In the genomic region with DNA sequence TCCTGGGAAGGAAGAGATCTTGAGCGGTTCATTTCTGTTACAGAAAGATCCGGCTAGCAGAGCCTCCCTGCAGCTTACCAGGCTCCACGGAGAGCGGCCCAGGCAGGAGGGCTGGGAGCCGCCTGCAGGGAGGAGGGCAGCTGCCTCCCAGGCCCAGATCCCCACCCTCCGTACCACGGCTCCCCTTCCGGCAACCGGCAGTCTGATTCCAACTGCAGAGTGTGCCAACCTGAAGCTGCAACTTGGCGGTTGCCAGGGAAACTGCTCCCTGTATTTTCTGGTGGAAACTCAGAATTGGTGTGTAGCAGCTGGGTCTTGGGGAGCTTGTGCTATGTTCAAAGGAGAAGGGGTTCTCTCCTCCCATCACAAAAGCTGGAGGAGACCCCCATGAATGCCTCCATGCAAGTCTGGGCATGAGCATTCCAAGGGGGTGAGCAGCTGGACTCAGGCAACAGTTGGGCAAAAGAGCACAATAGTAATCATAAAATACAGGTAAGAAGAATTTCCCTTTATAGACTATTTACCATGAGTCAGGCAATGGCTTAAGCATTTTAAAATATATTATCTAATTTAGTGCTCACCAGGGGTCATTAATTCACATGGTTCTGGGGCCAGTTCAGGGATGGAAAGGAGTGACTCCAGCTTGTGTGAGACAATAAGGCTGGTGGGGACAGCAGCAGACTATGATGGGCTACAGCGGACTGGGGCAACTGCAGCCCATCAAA, we compare ENCODE assay signal across 30 cellular contexts. TPM values are rescaled to one million over a fixed set of nuclear protein-coding genes. Genes with fewer than 3 reads are reported as not detected.
A peak's percentile ranks its signal among the peaks of the same experiment; 100 is the strongest.
DNase-seq lines count a peak whose midpoint lies in the region; ATAC-seq and TF ChIP-seq lines count a peak whose summit lies in the region.
"Had no signal": no experiment of that assay in that cellular context is flagged by ENCODE, and none has a peak within 500 bp of the region (broad histone marks: within the 10 kb centered on the region; RNA-seq: fewer than 3 reads in every experiment).

No MANE protein-coding gene starts in this region.

- H3K9me3 Mint-ChIP-seq in GM23338 = no peaks in the 10 kb centered on the region
- H3K9me3 Mint-ChIP-seq: T-helper 2 cell treated with Interferon-gamma antibody and Interleukin-4, amounts not matched to agents 5 μg/mL and 100 μg/mL, for 36 hours had no signal

- no peaks in the 10 kb centered on the region for H3K9me2 ChIP-seq in GM23338 (ENCODE audit: insufficient read depth)

- H3K27me3 Mint-ChIP-seq in GM23338 (ENCODE audit: insufficient read depth, low read depth, poor library complexity) = peaks cover 2% of the 10 kb centered on the region

- no peak overlapping the region for H3K4me2 ChIP-seq in GM23338
- H3K4me2 ChIP-seq: KMS-11 had no signal

- H3K36me3 Mint-ChIP-seq in GM23338 (ENCODE audit: low read depth) = no peaks in the 10 kb centered on the region

- no peak overlapping the region for H3K27ac Mint-ChIP-seq in GM23338
- H3K27ac Mint-ChIP-seq: activated CD4-positive, alpha-beta T cell treated with anti-CD3 and anti-CD28 coated beads for 36 hours; T-helper 2 cell treated with Interferon-gamma antibody and Interleukin-4, amounts not matched to agents 5 μg/mL and 100 μg/mL, for 36 hours had no signal

- H3K79me2 ChIP-seq in GM23338 (replicated peaks; ENCODE audit: insufficient read depth) = no peaks in the 10 kb centered on the region

- H3F3A ChIP-seq in GM23338 (replicated peaks; ENCODE audit: low read depth) = no peaks in the 10 kb centered on the region

- H3K4me3 ChIP-seq in GM23338 = no peak overlapping the region
- H3K4me3 ChIP-seq: stomach, transverse colon had no signal

- intact Hi-C loops in head of caudate nucleus (cut with DNase I) = no loop called here

- no peak for TF ChIP-seq CTCF in GM23338 (conservative IDR thresholded peaks at IDR 0.05; ENCODE audit: low read depth in 2 of 2)

- peak; percentile 50; the same call in 2 of the 3 replicates for ATAC-seq in GM23338
- ATAC-seq in HG03342 (IDR thresholded peaks at IDR 0.05; ENCODE audit: unreplicated experiment) = no peak
- ATAC-seq: activated CD4-positive, alpha-beta T cell treated with anti-CD3 and anti-CD28 coated beads for 36 hours; left colon; PC-3 had no signal

- H2AFZ ChIP-seq in GM23338 = peak overlapping the region; percentile 72

- H3K27me3 ChIP-seq in GM23338 (ENCODE audit: insufficient read depth) = no peaks in the 10 kb centered on the region
- H3K27me3 ChIP-seq: transverse colon had no signal

- peaks cover 13% of the 10 kb centered on the region for H3K4me1 ChIP-seq in GM23338 (ENCODE audit: insufficient read depth)
- H3K4me1 ChIP-seq: transverse colon had no signal

- DNase-seq in GM23338 (ENCODE audit: low spot score) (no peak), NCI-H2227 treated with DMSO at 0.1 percent for 48 hours (lab: John Stamatoyannopoulos, UW) (peak; percentile 36), head of caudate nucleus (peak in 40 of 42 donors; percentile 36 to 89 (median 65)), putamen (ENCODE audit: low spot score) (peak; percentile 15), SK-N-DZ (ENCODE audit: low spot score) (no peak), mucosa of gallbladder (ENCODE audit: low spot score) (no peak)
- DNase-seq: ACHN; activated CD4-positive, alpha-beta T cell treated with anti-CD3 and anti-CD28 coated beads for 36 hours; activated gamma-delta T cell treated with Interleukin-2 at 50 U/mL for 16 hours; activated T-cell treated with anti-CD3 and anti-CD28 coated beads, Interleukin-2, amount 50 U/mL, for 1 hour; DMS79; HCEC 1CT; left colon; mesendoderm; NCI-H1436; NCI-H2171 treated with DMSO at 0.1 percent for 48 hours; NCI-H526; NK-92 treated with Interleukin-12 subunit alpha and Interleukin-12 subunit beta, amount 100 ng/mL, for 24 hours; occipital lobe; PC-3; SHP77; small intestine; stimulated activated CD4-positive, alpha-beta T cell treated with anti-CD3 and anti-CD28 coated beads, Interleukin-1b, Interleukin-23, amount 100 ng/mL, for 48 hours; stimulated activated CD8-positive, alpha-beta memory T cell treated with anti-CD3 and anti-CD28 coated beads, Interleukin-4, amount 100 ng/mL, for 48 hours; stomach; transverse colon had no signal

- no peaks in the 10 kb centered on the region for H3K36me3 ChIP-seq in GM23338 (ENCODE audit: insufficient read depth)
- H3K36me3 ChIP-seq: stomach, transverse colon had no signal

- no peak overlapping the region for H3K4me3 Mint-ChIP-seq in GM23338
- H3K4me3 Mint-ChIP-seq: activated CD4-positive, alpha-beta T cell treated with anti-CD3 and anti-CD28 coated beads for 36 hours; T-helper 2 cell treated with Interferon-gamma antibody and Interleukin-4, amounts not matched to agents 5 μg/mL and 100 μg/mL, for 36 hours had no signal

- H3K27ac ChIP-seq in GM23338 (ENCODE audit: low read depth) = no peak overlapping the region
- H3K27ac ChIP-seq: HL-60, KMS-11, stomach, transverse colon had no signal

- H4K20me1 ChIP-seq in GM23338 (replicated peaks; ENCODE audit: insufficient read depth) = no peaks in the 10 kb centered on the region

- peaks cover 29% of the 10 kb centered on the region for H3K4me1 Mint-ChIP-seq in GM23338
- H3K4me1 Mint-ChIP-seq: activated CD4-positive, alpha-beta T cell treated with anti-CD3 and anti-CD28 coated beads for 36 hours had no signal

TF ChIP-seq in GM23338, 12 proteins besides CTCF, POLR2A, EP300 and RAD21:
- TF ChIP-seq, protein P1, sequence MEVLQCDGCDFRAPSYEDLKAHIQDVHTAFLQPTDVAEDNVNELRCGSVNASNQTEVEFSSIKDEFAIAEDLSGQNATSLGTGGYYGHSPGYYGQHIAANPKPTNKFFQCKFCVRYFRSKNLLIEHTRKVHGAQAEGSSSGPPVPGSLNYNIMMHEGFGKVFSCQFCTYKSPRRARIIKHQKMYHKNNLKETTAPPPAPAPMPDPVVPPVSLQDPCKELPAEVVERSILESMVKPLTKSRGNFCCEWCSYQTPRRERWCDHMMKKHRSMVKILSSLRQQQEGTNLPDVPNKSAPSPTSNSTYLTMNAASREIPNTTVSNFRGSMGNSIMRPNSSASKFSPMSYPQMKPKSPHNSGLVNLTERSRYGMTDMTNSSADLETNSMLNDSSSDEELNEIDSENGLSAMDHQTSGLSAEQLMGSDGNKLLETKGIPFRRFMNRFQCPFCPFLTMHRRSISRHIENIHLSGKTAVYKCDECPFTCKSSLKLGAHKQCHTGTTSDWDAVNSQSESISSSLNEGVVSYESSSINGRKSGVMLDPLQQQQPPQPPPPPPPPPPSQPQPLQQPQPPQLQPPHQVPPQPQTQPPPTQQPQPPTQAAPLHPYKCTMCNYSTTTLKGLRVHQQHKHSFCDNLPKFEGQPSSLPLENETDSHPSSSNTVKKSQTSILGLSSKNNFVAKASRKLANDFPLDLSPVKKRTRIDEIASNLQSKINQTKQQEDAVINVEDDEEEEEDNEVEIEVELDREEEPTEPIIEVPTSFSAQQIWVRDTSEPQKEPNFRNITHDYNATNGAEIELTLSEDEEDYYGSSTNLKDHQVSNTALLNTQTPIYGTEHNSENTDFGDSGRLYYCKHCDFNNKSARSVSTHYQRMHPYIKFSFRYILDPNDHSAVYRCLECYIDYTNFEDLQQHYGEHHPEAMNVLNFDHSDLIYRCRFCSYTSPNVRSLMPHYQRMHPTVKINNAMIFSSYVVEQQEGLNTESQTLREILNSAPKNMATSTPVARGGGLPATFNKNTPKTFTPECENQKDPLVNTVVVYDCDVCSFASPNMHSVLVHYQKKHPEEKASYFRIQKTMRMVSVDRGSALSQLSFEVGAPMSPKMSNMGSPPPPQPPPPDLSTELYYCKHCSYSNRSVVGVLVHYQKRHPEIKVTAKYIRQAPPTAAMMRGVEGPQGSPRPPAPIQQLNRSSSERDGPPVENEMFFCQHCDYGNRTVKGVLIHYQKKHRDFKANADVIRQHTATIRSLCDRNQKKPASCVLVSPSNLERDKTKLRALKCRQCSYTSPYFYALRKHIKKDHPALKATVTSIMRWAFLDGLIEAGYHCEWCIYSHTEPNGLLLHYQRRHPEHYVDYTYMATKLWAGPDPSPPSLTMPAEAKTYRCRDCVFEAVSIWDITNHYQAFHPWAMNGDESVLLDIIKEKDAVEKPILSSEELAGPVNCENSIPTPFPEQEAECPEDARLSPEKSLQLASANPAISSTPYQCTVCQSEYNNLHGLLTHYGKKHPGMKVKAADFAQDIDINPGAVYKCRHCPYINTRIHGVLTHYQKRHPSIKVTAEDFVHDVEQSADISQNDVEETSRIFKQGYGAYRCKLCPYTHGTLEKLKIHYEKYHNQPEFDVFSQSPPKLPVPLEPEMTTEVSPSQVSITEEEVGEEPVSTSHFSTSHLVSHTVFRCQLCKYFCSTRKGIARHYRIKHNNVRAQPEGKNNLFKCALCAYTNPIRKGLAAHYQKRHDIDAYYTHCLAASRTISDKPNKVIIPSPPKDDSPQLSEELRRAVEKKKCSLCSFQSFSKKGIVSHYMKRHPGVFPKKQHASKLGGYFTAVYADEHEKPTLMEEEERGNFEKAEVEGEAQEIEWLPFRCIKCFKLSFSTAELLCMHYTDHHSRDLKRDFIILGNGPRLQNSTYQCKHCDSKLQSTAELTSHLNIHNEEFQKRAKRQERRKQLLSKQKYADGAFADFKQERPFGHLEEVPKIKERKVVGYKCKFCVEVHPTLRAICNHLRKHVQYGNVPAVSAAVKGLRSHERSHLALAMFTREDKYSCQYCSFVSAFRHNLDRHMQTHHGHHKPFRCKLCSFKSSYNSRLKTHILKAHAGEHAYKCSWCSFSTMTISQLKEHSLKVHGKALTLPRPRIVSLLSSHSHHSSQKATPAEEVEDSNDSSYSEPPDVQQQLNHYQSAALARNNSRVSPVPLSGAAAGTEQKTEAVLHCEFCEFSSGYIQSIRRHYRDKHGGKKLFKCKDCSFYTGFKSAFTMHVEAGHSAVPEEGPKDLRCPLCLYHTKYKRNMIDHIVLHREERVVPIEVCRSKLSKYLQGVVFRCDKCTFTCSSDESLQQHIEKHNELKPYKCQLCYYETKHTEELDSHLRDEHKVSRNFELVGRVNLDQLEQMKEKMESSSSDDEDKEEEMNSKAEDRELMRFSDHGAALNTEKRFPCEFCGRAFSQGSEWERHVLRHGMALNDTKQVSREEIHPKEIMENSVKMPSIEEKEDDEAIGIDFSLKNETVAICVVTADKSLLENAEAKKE (CRISPR knock-in tag; IDR thresholded peaks at IDR 0.05) = no peak
- TF ChIP-seq JUNB (IDR thresholded peaks at IDR 0.05; ENCODE audit: unreplicated experiment) (no peak), ZNF331 (CRISPR knock-in tag; IDR thresholded peaks at IDR 0.05; ENCODE audit: low read depth) (no peak)

RNA-seq across cellular contexts. Expression of gene KAZN, which starts 46.1 kb away (rescaled TPM):
- 10.0 and 15.0 TPM in 2 replicates for total RNA-seq in GM23338 (2014; rRNA removed; shearing (Covaris generic))
- 9.9 and 11.2 TPM in 2 replicates for polyA plus RNA-seq in GM23338 (2016; fragmentation: Nextera tagmentation; extraction: Ambion mirVana)
- 6.1 and 8.1 TPM in 2 replicates for polyA plus RNA-seq in SK-N-DZ (2014; cell fraction: cytosol; rRNA removed)
- polyA plus RNA-seq in SK-N-DZ (2014; cell fraction: nucleus; rRNA removed) = 5.6 and 13.4 TPM in 2 replicates
- total RNA-seq in mucosa of gallbladder = 10.2 TPM

Comparison
In these comparisons a context has a peak if more than half of its experiments do, and no peak if none do; other contexts are left out.
1. DNase-seq: peak in NCI-H2227 treated with DMSO at 0.1 percent for 48 hours (single experiment), head of caudate nucleus (40 of 42) and putamen (single experiment); none in GM23338 (single experiment), SK-N-DZ (single experiment) and mucosa of gallbladder (single experiment).